Comparison of ENCODE assay signal across 4 cellular contexts in genomic region chrX:8154011-8154410, GRCh38. TPM values are rescaled to one million over a fixed set of nuclear protein-coding genes. Genes with fewer than 3 reads are reported as not detected.
"Had no signal": no experiment of that assay in that cellular context is flagged by ENCODE, and none has a peak within 500 bp of the region (broad histone marks: within the 10 kb centered on the region; RNA-seq: fewer than 3 reads in every experiment).

No MANE protein-coding gene starts in this region.

RNA-seq across cellular contexts. Expression of gene VCX2, which starts 17.1 kb away (rescaled TPM):
- total RNA-seq: LHCN-M2, M059J, MCF 10A, NCI-H460 had no signal
